Comparison of ENCODE assay signal across 15 cellular contexts in the genomic region with DNA sequence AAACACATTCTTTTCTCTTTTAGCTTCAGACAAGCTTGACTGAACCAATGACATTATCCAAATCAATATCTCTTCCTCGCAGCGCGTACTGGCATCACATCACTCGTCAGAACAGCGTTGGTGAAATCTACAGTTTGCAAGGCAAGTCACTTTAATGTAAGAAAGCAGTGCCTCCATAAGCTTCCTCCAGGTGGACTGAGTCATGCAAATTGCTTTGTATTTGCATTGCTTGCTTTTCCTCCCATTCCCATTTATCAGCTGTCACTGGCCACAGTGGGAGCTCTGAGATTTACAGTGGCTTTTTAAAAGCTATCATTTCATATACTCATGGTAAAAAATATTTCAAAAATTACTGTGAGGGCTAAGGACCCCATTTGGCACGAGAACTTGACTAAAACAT.
DNase-seq lines count a peak whose midpoint lies in the region; ATAC-seq, FAIRE-seq and TF ChIP-seq lines count a peak whose summit lies in the region.
"Had no signal": no experiment of that assay in that cellular context is flagged by ENCODE, and none has a peak within 500 bp of the region (broad histone marks: within the 10 kb centered on the region; RNA-seq: fewer than 3 reads in every experiment).

No MANE protein-coding gene starts in this region.

- H3K18ac ChIP-seq in mesenchymal stem cell (ENCODE audit: low read depth in 1 of 2, low read length in 2 of 2): no peak overlapping the region

- no peaks in the 10 kb centered on the region for H3K27me3 ChIP-seq in mesenchymal stem cell (ENCODE audit: control insufficient read depth in 1 of 2, insufficient read depth in 1 of 2, low read length in 2 of 2)
- H3K27me3 ChIP-seq: colonic mucosa, Peyer's patch, right lobe of liver had no signal

- H3K9me3 ChIP-seq in mesenchymal stem cell (ENCODE audit: control insufficient read depth, low read length) (no peaks in the 10 kb centered on the region), kidney (ENCODE audit: control insufficient read depth in 1 of 2, low read length in 2 of 2) (no peaks in the 10 kb centered on the region)
- H3K9me3 ChIP-seq: colonic mucosa, Peyer's patch, right lobe of liver had no signal

- no peak overlapping the region for H3K14ac ChIP-seq in mesenchymal stem cell (ENCODE audit: low read length in 2 of 2)

- H3K9ac ChIP-seq in mesenchymal stem cell (ENCODE audit: low read length) (peak overlapping the region; percentile 82), kidney (ENCODE audit: low read length in 2 of 2) (no peak overlapping the region)
- H3K9ac ChIP-seq: KMS-11 had no signal

- WGBS in mesenchymal stem cell: 59% methylated on average over 5 of the region's 6 CpGs

- H2BK15ac ChIP-seq in mesenchymal stem cell (ENCODE audit: low read depth, poor library complexity, severe bottlenecking): no peak overlapping the region

- peaks cover 8% of the 10 kb centered on the region for H3K36me3 Mint-ChIP-seq in endothelial cell (ENCODE audit: low read depth, unreplicated experiment)

- peaks cover 1% of the 10 kb centered on the region for H3K27me3 Mint-ChIP-seq in endothelial cell (ENCODE audit: unreplicated experiment)

- H3K4me3 ChIP-seq in astrocyte of the spinal cord (ENCODE audit: low read depth, low read length) (no peak overlapping the region), mesenchymal stem cell (ENCODE audit: insufficient read depth in 1 of 2, low read depth in 1 of 2, low read length in 2 of 2) (no peak overlapping the region), kidney (ENCODE audit: low read length in 2 of 2) (no peak overlapping the region)
- H3K4me3 ChIP-seq: colonic mucosa, Peyer's patch, right lobe of liver had no signal

- no peak overlapping the region for H2BK5ac ChIP-seq in mesenchymal stem cell (ENCODE audit: low read depth, low read length, poor library complexity, severe bottlenecking)

- no peaks in the 10 kb centered on the region for H3K79me1 ChIP-seq in mesenchymal stem cell (replicated peaks; ENCODE audit: low read length, poor library complexity, severe bottlenecking)

- in situ Hi-C loops in astrocyte of the spinal cord (cut with HindIII; ENCODE audit: low sequenced_read_pairs): no loop called here

- H2AK5ac ChIP-seq in mesenchymal stem cell (ENCODE audit: low read length, severe bottlenecking): no peak overlapping the region

- H2BK120ac ChIP-seq in mesenchymal stem cell (ENCODE audit: low read depth, low read length): no peak overlapping the region

- FAIRE-seq in kidney (lab: Jason Lieb, UNC): no peak

- H3K27ac Mint-ChIP-seq in endothelial cell (ENCODE audit: unreplicated experiment): no peak overlapping the region

- peaks cover 18% of the 10 kb centered on the region for H3K4me1 Mint-ChIP-seq in endothelial cell (ENCODE audit: unreplicated experiment)

- no peak overlapping the region for H4K8ac ChIP-seq in mesenchymal stem cell (ENCODE audit: low read length)

- no peak overlapping the region for H2AFZ ChIP-seq in mesenchymal stem cell (ENCODE audit: low read depth, low read length)

- H3K4ac ChIP-seq in mesenchymal stem cell (ENCODE audit: low read depth in 1 of 2, low read length in 2 of 2): no peak overlapping the region

- no peak overlapping the region for H3K4me3 Mint-ChIP-seq in endothelial cell (ENCODE audit: unreplicated experiment)

- H3K27ac ChIP-seq in mesenchymal stem cell (ENCODE audit: low read length, poor library complexity, severe bottlenecking): no peak overlapping the region
- H3K27ac ChIP-seq in kidney (ENCODE audit: low read depth in 2 of 2, low read length in 2 of 2): no peak overlapping the region
- H3K27ac ChIP-seq: colonic mucosa, KMS-11, Peyer's patch, right lobe of liver had no signal

- H3K23ac ChIP-seq in mesenchymal stem cell (ENCODE audit: low read length in 2 of 2): no peak overlapping the region

- no peak overlapping the region for H3K4me2 ChIP-seq in mesenchymal stem cell (ENCODE audit: low read length, poor library complexity, severe bottlenecking)
- H3K4me2 ChIP-seq: KMS-11 had no signal

- TF ChIP-seq CTCF in astrocyte of the spinal cord (IDR thresholded peaks at IDR 0.05; ENCODE audit: low read depth, low read length): no peak
- no peak for TF ChIP-seq CTCF in endothelial cell (IDR thresholded peaks at IDR 0.05; ENCODE audit: unreplicated experiment)
- no peak for TF ChIP-seq CTCF in kidney (IDR thresholded peaks at IDR 0.05; ENCODE audit: borderline replicate concordance, extremely low read depth, insufficient read depth)

- no peaks in the 10 kb centered on the region for H3K36me3 ChIP-seq in mesenchymal stem cell (ENCODE audit: control insufficient read depth in 1 of 2, insufficient read depth in 2 of 2, low read depth in 1 of 2, low read length in 2 of 2)
- no peaks in the 10 kb centered on the region for H3K36me3 ChIP-seq in kidney (ENCODE audit: control insufficient read depth in 1 of 2, insufficient read depth in 2 of 2, low read length in 2 of 2)
- H3K36me3 ChIP-seq: colonic mucosa, Peyer's patch, right lobe of liver had no signal

- ATAC-seq in HG03342 (IDR thresholded peaks at IDR 0.05; ENCODE audit: unreplicated experiment) (no peak), HG03571 (IDR thresholded peaks at IDR 0.05; ENCODE audit: unreplicated experiment) (no peak)
- ATAC-seq: right lobe of liver had no signal

- H4K91ac ChIP-seq in mesenchymal stem cell (ENCODE audit: low read length): no peak overlapping the region

- no peaks in the 10 kb centered on the region for H3K4me1 ChIP-seq in mesenchymal stem cell (ENCODE audit: control insufficient read depth, insufficient read depth, low read depth, low read length)
- no peaks in the 10 kb centered on the region for H3K4me1 ChIP-seq in kidney (ENCODE audit: control insufficient read depth in 1 of 2, insufficient read depth in 1 of 2, low read depth in 1 of 2, low read length in 2 of 2)
- H3K4me1 ChIP-seq: colonic mucosa, Peyer's patch, right lobe of liver had no signal

- intact Hi-C loops in kidney (cut with DNase I): no loop called here

- H2BK12ac ChIP-seq in mesenchymal stem cell (ENCODE audit: low read length in 2 of 2): no peak overlapping the region

- DNase-seq in Daoy (ENCODE audit: low read depth) (peak; percentile 2), NCI-H1417 (lab: John Stamatoyannopoulos, UW) (peak; percentile 14 to 98 (median 83)), astrocyte of the spinal cord (ENCODE audit: low read depth, low spot score) (peak; percentile 52), mesenchymal stem cell (no peak), endothelial cell (ENCODE audit: low spot score) (no peak), kidney (no peak)
- DNase-seq: activated CD4-positive, alpha-beta T cell treated with anti-CD3 and anti-CD28 coated beads, Interleukin-2, amount 50 U/mL, for 4 hours; colonic mucosa; NCI-H2171 treated with DMSO at 0.1 percent for 48 hours; Peyer's patch; right lobe of liver; T-helper 9 cell had no signal

- no peaks in the 10 kb centered on the region for H3K9me3 Mint-ChIP-seq in endothelial cell (ENCODE audit: unreplicated experiment)

Comparison
In these comparisons a context has a peak if more than half of its experiments do, and no peak if none do; other contexts are left out.
1. DNase-seq: peak in Daoy (single experiment), NCI-H1417 (3 of 3) and astrocyte of the spinal cord (single experiment); none in mesenchymal stem cell (single experiment), endothelial cell (single experiment) and kidney (single experiment).